In the genomic region with DNA sequence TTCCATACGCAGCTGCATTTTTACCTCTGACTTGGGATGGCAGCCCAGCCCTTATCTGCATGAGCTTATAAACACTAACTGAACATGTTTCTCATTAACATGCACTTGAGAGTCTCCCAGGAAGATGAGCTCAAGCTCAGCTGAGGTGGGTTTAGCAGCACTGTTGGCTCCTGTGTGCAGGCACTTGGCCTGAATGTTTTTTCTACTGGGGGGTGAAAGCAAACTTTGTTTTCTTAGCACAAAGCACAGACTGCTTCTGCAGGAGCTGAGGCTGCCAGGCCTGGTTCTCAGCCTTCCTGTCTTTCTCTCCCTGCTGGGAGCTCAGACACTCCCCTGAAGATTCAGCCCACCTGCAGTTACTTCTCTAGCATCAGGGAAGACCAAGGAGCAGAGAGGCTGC, we compare ENCODE assay signal across 32 cellular contexts.
"Had no signal": no experiment of that assay in that cellular context is flagged by ENCODE, and none has a peak within 500 bp of the region (broad histone marks: within the 10 kb centered on the region; RNA-seq: fewer than 3 reads in every experiment).

No MANE protein-coding gene starts in this region.

- FAIRE-seq: RCC 7860, TTC549 had no signal

- H3K9ac ChIP-seq: KMS-11 had no signal

- H3K27me3 ChIP-seq: body of pancreas had no signal

- H3K4me3 ChIP-seq: body of pancreas, breast epithelium, PC-9 had no signal

- H3K27ac ChIP-seq: body of pancreas, breast epithelium, KMS-11, PC-9, RWPE1 had no signal

- H3K36me3 ChIP-seq: breast epithelium had no signal

- H3K4me1 ChIP-seq: body of pancreas, breast epithelium had no signal

- H3K4me2 ChIP-seq: KMS-11, PC-9 had no signal

- ATAC-seq: activated CD8-positive, alpha-beta T cell treated with anti-CD3 and anti-CD28 coated beads for 36 hours; activated T-cell treated with anti-CD3 and anti-CD28 coated beads, Interleukin-2, amount 50 U/mL, for 72 hours; activated T-helper 17 cell treated with anti-CD3 and anti-CD28 coated beads, Interleukin-2, amount 50 U/mL, for 72 hours; body of pancreas; Right ventricle myocardium inferior had no signal

- H2AFZ ChIP-seq: PC-9 had no signal

- DNase-seq: activated CD4-positive, alpha-beta T cell treated with anti-CD3 and anti-CD28 coated beads, Interleukin-2, amount 10 ng/mL, durations not matched to agents 24 days and 14 days; activated CD4-positive, alpha-beta T cell treated with anti-CD3 and anti-CD28 coated beads, Interleukin-2, amount 50 U/mL, for 4 hours; activated CD8-positive, alpha-beta T cell treated with anti-CD3 and anti-CD28 coated beads for 36 hours; activated effector memory CD4-positive, alpha-beta T cell treated with anti-CD3 and anti-CD28 coated beads, Interleukin-2, amount 50 U/mL, for 16 hours; activated naive CD4-positive, alpha-beta T cell; activated naive CD4-positive, alpha-beta T cell treated with anti-CD3 and anti-CD28 coated beads, Interleukin-2, amount 50 U/mL, for 16 hours; activated naive CD8-positive, alpha-beta T cell treated with anti-CD3 and anti-CD28 coated beads for 36 hours; activated T-cell treated with anti-CD3 and anti-CD28 coated beads, Interleukin-2, amount 50 U/mL, for 1 hour; activated T-cell treated with anti-CD3 and anti-CD28 coated beads, Interleukin-2, amount 50 U/mL, for 72 hours; amniotic stem cell; aorta; body of pancreas; MM.1S; MV-4-11; NCI-H1092 treated with DMSO at 0.1 percent for 48 hours; NCI-H1417; NCI-H146; NCI-H187; NCI-H2081 treated with DMSO at 0.1 percent for 48 hours; NCI-H345; NCI-H526; NCI-H748 treated with DMSO at 0.1 percent for 48 hours; NK-92 treated with Interleukin-12 subunit alpha and Interleukin-12 subunit beta, amount 100 ng/mL, for 24 hours; PC-9; SIG-M5 had no signal
